10 cellular contexts compared by ENCODE assay signal in genomic region chr7:122532406-122533269, GRCh38.
DNase-seq lines count a peak whose midpoint lies in the region; ATAC-seq, FAIRE-seq and TF ChIP-seq lines count a peak whose summit lies in the region.
"Had no signal": no experiment of that assay in that cellular context is flagged by ENCODE, and none has a peak within 500 bp of the region (broad histone marks: within the 10 kb centered on the region; RNA-seq: fewer than 3 reads in every experiment).

No MANE protein-coding gene starts in this region.

- no peak overlapping the region for H3K4me2 ChIP-seq in H9 (ENCODE audit: insufficient read depth, insufficient read length, low read length)

- no peak overlapping the region for H2BK5ac ChIP-seq in H9 (ENCODE audit: insufficient read length, low read length)

- H3K4ac ChIP-seq in H9 (ENCODE audit: low read depth, low read length), result no peak overlapping the region

- H3K79me1 ChIP-seq in H9 (ENCODE audit: insufficient read depth, low read depth, low read length, poor library complexity, severe bottlenecking), result no peaks in the 10 kb centered on the region

- H3K36me3 ChIP-seq in BJ (ENCODE audit: control insufficient read depth, insufficient read depth, low read length), result no peaks in the 10 kb centered on the region
- H3K36me3 ChIP-seq in kidney epithelial cell (ENCODE audit: control insufficient read depth, insufficient read depth, low read length), result no peaks in the 10 kb centered on the region
- H3K36me3 ChIP-seq: vagina had no signal

- WGBS in H9 (ENCODE audit: extremely low coverage, insufficient read length, low lambda C conversion rate), result no CpG with 5 or more reads among the region's 9 CpGs

- H3K4me1 Mint-ChIP-seq in H9, result peaks cover 30 to 36% of the 10 kb centered on the region in 2 experiments
- no peaks in the 10 kb centered on the region for H3K4me1 Mint-ChIP-seq in activated T-helper 17 cell treated with anti-CD3 and anti-CD28 coated beads, Interleukin-2, amount 50 U/mL, for 72 hours
- H3K4me1 Mint-ChIP-seq in T-helper 2 cell treated with Interferon-gamma antibody and Interleukin-4, amounts not matched to agents 5 μg/mL and 100 μg/mL, for 36 hours (ENCODE audit: low read depth), result no peaks in the 10 kb centered on the region

- H3K23ac ChIP-seq in H9 (ENCODE audit: insufficient read length, low read depth, low read length), result no peak overlapping the region

- H3K18ac ChIP-seq in H9 (ENCODE audit: insufficient read length, low read depth, low read length), result no peak overlapping the region

- 0 out of 7 replicates have a peak overlapping the region, but pooled peaks of 1 of the 3 experiments have one; percentile 44 for H3K27ac Mint-ChIP-seq in H9
- H3K27ac Mint-ChIP-seq in activated T-helper 17 cell treated with anti-CD3 and anti-CD28 coated beads, Interleukin-2, amount 50 U/mL, for 72 hours, result no peak overlapping the region
- no peak overlapping the region for H3K27ac Mint-ChIP-seq in T-helper 2 cell treated with Interferon-gamma antibody and Interleukin-4, amounts not matched to agents 5 μg/mL and 100 μg/mL, for 36 hours

- no peak overlapping the region for H4K8ac ChIP-seq in H9 (replicated peaks; ENCODE audit: insufficient read length, low read depth, low read length)

- no peak overlapping the region for H3K27ac ChIP-seq in H9 (ENCODE audit: insufficient read length, low read depth, low read length)
- H3K27ac ChIP-seq: vagina had no signal

- no peak overlapping the region for H4K91ac ChIP-seq in H9 (ENCODE audit: insufficient read length, low read depth, low read length)

- no peaks in the 10 kb centered on the region for H3K36me3 Mint-ChIP-seq in H9 (ENCODE audit: insufficient read depth in 1 of 3, low read depth in 3 of 3)
- H3K36me3 Mint-ChIP-seq in activated T-helper 17 cell treated with anti-CD3 and anti-CD28 coated beads, Interleukin-2, amount 50 U/mL, for 72 hours (ENCODE audit: low read depth), result no peaks in the 10 kb centered on the region
- no peaks in the 10 kb centered on the region for H3K36me3 Mint-ChIP-seq in T-helper 2 cell treated with Interferon-gamma antibody and Interleukin-4, amounts not matched to agents 5 μg/mL and 100 μg/mL, for 36 hours (ENCODE audit: low read depth)

- POLR2A ChIA-PET in BJ (lab: Charles Lee), result no interaction called here

- peak overlapping the region; percentile 30 to 39; a peak in 3 of 5 replicates for H3K4me3 Mint-ChIP-seq in H9
- H3K4me3 Mint-ChIP-seq in activated T-helper 17 cell treated with anti-CD3 and anti-CD28 coated beads, Interleukin-2, amount 50 U/mL, for 72 hours, result no peak overlapping the region
- H3K4me3 Mint-ChIP-seq in T-helper 2 cell treated with Interferon-gamma antibody and Interleukin-4, amounts not matched to agents 5 μg/mL and 100 μg/mL, for 36 hours, result no peak overlapping the region

- no peak overlapping the region for H4K5ac ChIP-seq in H9 (ENCODE audit: insufficient read length, low read depth, low read length)

- no peak overlapping the region for H3K56ac ChIP-seq in H9 (ENCODE audit: insufficient read length, low read depth, low read length)

- no peaks in the 10 kb centered on the region for H3K23me2 ChIP-seq in H9 (ENCODE audit: insufficient read length, low read depth, low read length, poor library complexity, severe bottlenecking)

- no peak overlapping the region for H2AFZ ChIP-seq in H9 (ENCODE audit: low read length)

- no peaks in the 10 kb centered on the region for H3K9me3 ChIP-seq in H9 (ENCODE audit: control insufficient read depth, low read depth, low read length)
- H3K9me3 ChIP-seq: vagina had no signal

- DNase-seq in BJ (ENCODE audit: low read depth), result no peak
- DNase-seq in H9, result peak; percentile 59
- no peak for DNase-seq in kidney epithelial cell (ENCODE audit: low read depth)
- DNase-seq in T-helper 2 cell, result no peak
- no peak for DNase-seq in COLO668 (lab: John Stamatoyannopoulos, UW; ENCODE audit: unreplicated experiment)
- DNase-seq in T-helper 2 cell treated with Interferon-gamma antibody and Interleukin-4, amounts not matched to agents 5 μg/mL and 100 μg/mL, for 36 hours (ENCODE audit: low spot score), result no peak
- DNase-seq: effector CD8-positive, alpha-beta T cell had no signal

- H3T11ph ChIP-seq in H9 (ENCODE audit: low read length), result no peak overlapping the region

- no peak overlapping the region for H2BK20ac ChIP-seq in H9 (ENCODE audit: low read depth, low read length, poor library complexity, severe bottlenecking)

- CTCF ChIA-PET in BJ (lab: Yijun Ruan, JAX), result interaction anchor here (0.5 to 2.4 kb wide), 10 partner anchors 13 to 440 kb away, joined by 3 to 12 read pairs (median 3); no protein-coding TSS in a partner anchor

- no peak overlapping the region for H3K9ac ChIP-seq in H9 (ENCODE audit: extremely low read depth, insufficient read length, low read length)

- H2BK12ac ChIP-seq in H9 (ENCODE audit: insufficient read length, low read depth, low read length), result no peak overlapping the region

- no peak overlapping the region for H2BK120ac ChIP-seq in H9 (ENCODE audit: low read depth, low read length, poor library complexity, severe bottlenecking)

- H2AK5ac ChIP-seq in H9 (ENCODE audit: insufficient read length, low read length), result no peak overlapping the region

- H3K4me3 ChIP-seq in BJ (ENCODE audit: low read depth, low read length), result no peak overlapping the region
- H3K4me3 ChIP-seq in kidney epithelial cell (ENCODE audit: low read depth, low read length), result no peak overlapping the region
- H3K4me3 ChIP-seq: vagina had no signal

- no peak overlapping the region for H2BK15ac ChIP-seq in H9 (ENCODE audit: low read depth, low read length)

- TF ChIP-seq CTCF in BJ (IDR thresholded peaks at IDR 0.05; ENCODE audit: insufficient read depth, low read depth, low read length), result peak; percentile 37
- TF ChIP-seq CTCF in H9 (conservative IDR thresholded peaks at IDR 0.05), result peak; percentile 77
- peak; percentile 35 for TF ChIP-seq CTCF in kidney epithelial cell (IDR thresholded peaks at IDR 0.05; ENCODE audit: insufficient read depth, low read length, poor library complexity, severe bottlenecking)

- ATAC-seq in activated T-helper 17 cell treated with anti-CD3 and anti-CD28 coated beads, Interleukin-2, amount 50 U/mL, for 72 hours (replicated peaks), result no peak

- H3K4me1 ChIP-seq in H9 (ENCODE audit: insufficient read depth, low read length), result no peaks in the 10 kb centered on the region; the same call in 1 of the 2 replicates
- H3K4me1 ChIP-seq: vagina had no signal

- no peaks in the 10 kb centered on the region for H3K27me3 Mint-ChIP-seq in H9 (ENCODE audit: low read depth)
- no peaks in the 10 kb centered on the region for H3K27me3 Mint-ChIP-seq in activated T-helper 17 cell treated with anti-CD3 and anti-CD28 coated beads, Interleukin-2, amount 50 U/mL, for 72 hours
- no peaks in the 10 kb centered on the region for H3K27me3 Mint-ChIP-seq in T-helper 2 cell treated with Interferon-gamma antibody and Interleukin-4, amounts not matched to agents 5 μg/mL and 100 μg/mL, for 36 hours (ENCODE audit: low read depth)

- H3K79me2 ChIP-seq in H9 (ENCODE audit: insufficient read depth, low read length), result no peaks in the 10 kb centered on the region

- no peaks in the 10 kb centered on the region for H3K9me3 Mint-ChIP-seq in H9
- no peaks in the 10 kb centered on the region for H3K9me3 Mint-ChIP-seq in activated T-helper 17 cell treated with anti-CD3 and anti-CD28 coated beads, Interleukin-2, amount 50 U/mL, for 72 hours
- no peaks in the 10 kb centered on the region for H3K9me3 Mint-ChIP-seq in T-helper 2 cell treated with Interferon-gamma antibody and Interleukin-4, amounts not matched to agents 5 μg/mL and 100 μg/mL, for 36 hours

- peak; percentile 81 for FAIRE-seq in TTC549 (lab: Jason Lieb, UNC)

- H4K20me1 ChIP-seq in H9 (ENCODE audit: control insufficient read depth, insufficient read depth, insufficient read length), result no peaks in the 10 kb centered on the region

- H3K27me3 ChIP-seq in BJ (ENCODE audit: control insufficient read depth, insufficient read depth, low read length) (no peaks in the 10 kb centered on the region), H9 (ENCODE audit: insufficient read depth, low read length) (no peaks in the 10 kb centered on the region), kidney epithelial cell (ENCODE audit: control insufficient read depth, insufficient read depth, low read length) (no peaks in the 10 kb centered on the region)
- H3K27me3 ChIP-seq: vagina had no signal

- no peak overlapping the region for H3K14ac ChIP-seq in H9 (ENCODE audit: insufficient read depth, low read length)

Comparison
In these comparisons a context has a peak if more than half of its experiments do, and no peak if none do; other contexts are left out.
1. H3K4me3 Mint-ChIP-seq: peak in H9 (2 of 2); none in activated T-helper 17 cell treated with anti-CD3 and anti-CD28 coated beads, Interleukin-2, amount 50 U/mL, for 72 hours (single experiment) and T-helper 2 cell treated with Interferon-gamma antibody and Interleukin-4, amounts not matched to agents 5 μg/mL and 100 μg/mL, for 36 hours (single experiment).
2. Peak in every context shown above with its lines, with median percentiles within 50 percentile points of each other: CTCF ChIP-seq.